Comparison of ENCODE assay signal across 8 cellular contexts in genomic region chr16:84699712-84700517, GRCh38. TPM values are rescaled to one million over a fixed set of nuclear protein-coding genes. Genes with fewer than 3 reads are reported as not detected.
DNase-seq lines count a peak whose midpoint lies in the region; ATAC-seq and TF ChIP-seq lines count a peak whose summit lies in the region.

TSS of gene USP10 (plus strand) at chr16:84700000. CDS start at chr16:84700091, 91 bp downstream.

- no peaks in the 10 kb centered on the region for H3K9me3 ChIP-seq in vagina

- TF ChIP-seq CTCF in GM12875 (IDR thresholded peaks at IDR 0.05; ENCODE audit: borderline replicate concordance, insufficient read depth, low read depth, low read length): no peak
- TF ChIP-seq CTCF in vagina (IDR thresholded peaks at IDR 0.05): no peak

- peaks cover 44% of the 10 kb centered on the region for H3K4me1 ChIP-seq in vagina

- peak within 1 kb of the TSS; percentile 91 for H3K27ac ChIP-seq in vagina

- peak; percentile 74 for ATAC-seq in HG02610 (IDR thresholded peaks at IDR 0.05; ENCODE audit: unreplicated experiment)

- H3K27me3 ChIP-seq in vagina: no peaks in the 10 kb centered on the region

- no peaks in the 10 kb centered on the region for H3K36me3 ChIP-seq in vagina

- H3K4me3 ChIP-seq in GM12875 (ENCODE audit: low read depth, low read length) (peak within 1 kb of the TSS; percentile 83), vagina (peak within 1 kb of the TSS; percentile 92 to 99)

- peak; percentile 25 for DNase-seq in NCI-H128 (lab: John Stamatoyannopoulos, UW; ENCODE audit: unreplicated experiment)
- peak in 56 of 58 donors; percentile 18 to 81 (median 64) for DNase-seq in anterior cingulate cortex (lab: John Stamatoyannopoulos, UW)
- peak; percentile 97 for DNase-seq in hepatic stellate cell (ENCODE audit: low spot score)
- DNase-seq in renal cortical epithelial cell (ENCODE audit: low read depth): peak; percentile 39
- no peak for DNase-seq in vagina (ENCODE audit: extremely low spot score in 2 of 2)

- TF ChIP-seq POLR2A in vagina (IDR thresholded peaks at IDR 0.05): peak in 1 of 2 donors; percentile 31

- intact Hi-C loops in T-helper 2 cell treated with Interferon-gamma antibody and Interleukin-4, amounts not matched to agents 100 ng/mL and 5 ng/mL, for 36 hours (cut with micrococcal nuclease): loop anchor here (2.0 kb wide), 1 partner anchor 25 kb away; no protein-coding TSS in a partner anchor
- intact Hi-C loops in vagina (cut with DNase I): no loop called here

RNA-seq across cellular contexts. Expression of gene USP10, which starts in this region (rescaled TPM):
- 106 and 124 TPM in 2 replicates for total RNA-seq in T-helper 2 cell treated with Interferon-gamma antibody and Interleukin-4, amounts not matched to agents 100 ng/mL and 5 ng/mL, for 36 hours
- total RNA-seq in renal cortical epithelial cell (39.6 and 86.7 TPM in 2 replicates), vagina (42.5 TPM)

Comparison
In these comparisons a context has a peak if more than half of its experiments do, and no peak if none do; other contexts are left out.
1. DNase-seq: peak in NCI-H128 (single experiment), anterior cingulate cortex (56 of 58), hepatic stellate cell (single experiment) and renal cortical epithelial cell (single experiment); none in vagina (0 of 2).